ENCODE assay signal across 20 cellular contexts in genomic region chr12:62379723-62380045, GRCh38.
DNase-seq lines count a peak whose midpoint lies in the region; ATAC-seq and TF ChIP-seq lines count a peak whose summit lies in the region.
"Had no signal": no experiment of that assay in that cellular context is flagged by ENCODE, and none has a peak within 500 bp of the region (broad histone marks: within the 10 kb centered on the region; RNA-seq: fewer than 3 reads in every experiment).

No MANE protein-coding gene starts in this region.

- DNase-seq in activated CD4-positive, alpha-beta T cell treated with anti-CD3 and anti-CD28 coated beads, Interleukin-2, amount 10 ng/mL, durations not matched to agents 24 days and 14 days = no peak
- DNase-seq in activated CD4-positive, alpha-beta T cell treated with anti-CD3 and anti-CD28 coated beads for 4 hours = no peak
- DNase-seq in natural killer cell = no peak
- DNase-seq in natural killer cell treated with Interleukin-12 subunit alpha and Interleukin-12 subunit beta and Interleukin-15 and Interleukin-18, amount 100 ng/mL, for 72 hours (ENCODE audit: low spot score) = no peak
- no peak for DNase-seq in activated naive CD8-positive, alpha-beta T cell treated with anti-CD3 and anti-CD28 coated beads, Interleukin-2, amount 50 U/mL, for 24 hours
- no peak for DNase-seq in A673 (ENCODE audit: low spot score)
- no peak for DNase-seq in KG1 (lab: John Stamatoyannopoulos, UW)
- DNase-seq: Caco-2, DND-41, H7, Kasumi-1, NCI-H1694, NCI-H2081 treated with DMSO at 0.1 percent for 48 hours, NCI-H2171 treated with DMSO at 0.1 percent for 48 hours, NCI-H526, Right ventricle myocardium superior had no signal

- intact Hi-C loops in activated CD4-positive, alpha-beta T cell treated with anti-CD3 and anti-CD28 coated beads, Interleukin-2, amount 10 ng/mL, durations not matched to agents 24 days and 14 days (cut with micrococcal nuclease) = loop anchor here (5.0 kb wide), 2 partner anchors 37 to 117 kb away; partner anchors contain the start of gene USP15
- intact Hi-C loops in natural killer cell (cut with micrococcal nuclease) (no loop called here), A673 (cut with micrococcal nuclease; ENCODE audit: unreplicated experiment) (no loop called here)

- CTCF ChIA-PET in A673 (lab: Charles Lee) = no interaction called here

- H3K27me3 ChIP-seq in A673 (replicated peaks; ENCODE audit: insufficient read depth, low read depth, low read length, poor library complexity) = no peaks in the 10 kb centered on the region

- TF ChIP-seq CTCF in natural killer cell (IDR thresholded peaks at IDR 0.05) (no peak), A673 (conservative IDR thresholded peaks at IDR 0.05; ENCODE audit: low read depth, low read length) (no peak)

- POLR2A ChIA-PET in A673 (lab: Charles Lee; ENCODE audit: low non-redundant PET) = no interaction called here

- no peak for ATAC-seq in natural killer cell
- no peak for ATAC-seq in natural killer cell treated with Interleukin-12 subunit alpha and Interleukin-12 subunit beta and Interleukin-15 and Interleukin-18, amount 100 ng/mL, for 72 hours
- ATAC-seq in activated naive CD8-positive, alpha-beta T cell treated with anti-CD3 and anti-CD28 coated beads, Interleukin-2, amount 50 U/mL, for 24 hours = no peak
- ATAC-seq: GM12878 had no signal

- H3K36me3 Mint-ChIP-seq in activated CD4-positive, alpha-beta T cell treated with anti-CD3 and anti-CD28 coated beads, Interleukin-2, amount 10 ng/mL, durations not matched to agents 24 days and 14 days (ENCODE audit: low read depth) = peaks cover 28% of the 10 kb centered on the region
- H3K36me3 Mint-ChIP-seq in natural killer cell = no peaks in the 10 kb centered on the region
- H3K36me3 Mint-ChIP-seq in natural killer cell treated with Interleukin-12 subunit alpha and Interleukin-12 subunit beta and Interleukin-15 and Interleukin-18, amount 100 ng/mL, for 72 hours = peaks cover 4% of the 10 kb centered on the region
- peaks cover 28% of the 10 kb centered on the region for H3K36me3 Mint-ChIP-seq in activated naive CD8-positive, alpha-beta T cell treated with anti-CD3 and anti-CD28 coated beads, Interleukin-2, amount 50 U/mL, for 24 hours (ENCODE audit: low read depth)

- BruUV-seq in A673 (replicated peaks; lab: Mats Ljungman, UMichigan) = no TSS peak

- no peaks in the 10 kb centered on the region for H3K36me3 ChIP-seq in A673 (ENCODE audit: insufficient read depth, low read length, poor library complexity, severe bottlenecking)

- H3K27me3 Mint-ChIP-seq in activated CD4-positive, alpha-beta T cell treated with anti-CD3 and anti-CD28 coated beads, Interleukin-2, amount 10 ng/mL, durations not matched to agents 24 days and 14 days = no peaks in the 10 kb centered on the region
- no peaks in the 10 kb centered on the region for H3K27me3 Mint-ChIP-seq in natural killer cell (ENCODE audit: low read depth in 2 of 2)
- no peaks in the 10 kb centered on the region for H3K27me3 Mint-ChIP-seq in natural killer cell treated with Interleukin-12 subunit alpha and Interleukin-12 subunit beta and Interleukin-15 and Interleukin-18, amount 100 ng/mL, for 72 hours
- no peaks in the 10 kb centered on the region for H3K27me3 Mint-ChIP-seq in activated naive CD8-positive, alpha-beta T cell treated with anti-CD3 and anti-CD28 coated beads, Interleukin-2, amount 50 U/mL, for 24 hours
- H3K27me3 Mint-ChIP-seq: B cell, IgD-negative memory B cell had no signal

- no peaks in the 10 kb centered on the region for H3K4me1 ChIP-seq in A673 (ENCODE audit: insufficient read depth, low read length, poor library complexity, severe bottlenecking)
- H3K4me1 ChIP-seq: Caco-2 had no signal

- H3K9me3 Mint-ChIP-seq in activated CD4-positive, alpha-beta T cell treated with anti-CD3 and anti-CD28 coated beads, Interleukin-2, amount 10 ng/mL, durations not matched to agents 24 days and 14 days = no peaks in the 10 kb centered on the region
- H3K9me3 Mint-ChIP-seq in natural killer cell = no peaks in the 10 kb centered on the region
- H3K9me3 Mint-ChIP-seq in natural killer cell treated with Interleukin-12 subunit alpha and Interleukin-12 subunit beta and Interleukin-15 and Interleukin-18, amount 100 ng/mL, for 72 hours = no peaks in the 10 kb centered on the region
- H3K9me3 Mint-ChIP-seq in activated naive CD8-positive, alpha-beta T cell treated with anti-CD3 and anti-CD28 coated beads, Interleukin-2, amount 50 U/mL, for 24 hours = no peaks in the 10 kb centered on the region
- H3K9me3 Mint-ChIP-seq: CD14-positive monocyte, IgD-negative memory B cell had no signal

- no peak overlapping the region for H3K4me3 ChIP-seq in A673 (ENCODE audit: low read depth, low read length, poor library complexity, severe bottlenecking)
- H3K4me3 ChIP-seq: GM12878 had no signal

- peaks cover 17% of the 10 kb centered on the region for H3K4me1 Mint-ChIP-seq in activated CD4-positive, alpha-beta T cell treated with anti-CD3 and anti-CD28 coated beads, Interleukin-2, amount 10 ng/mL, durations not matched to agents 24 days and 14 days
- peaks cover 21 to 35% of the 10 kb centered on the region in 2 donors for H3K4me1 Mint-ChIP-seq in natural killer cell
- H3K4me1 Mint-ChIP-seq in natural killer cell treated with Interleukin-12 subunit alpha and Interleukin-12 subunit beta and Interleukin-15 and Interleukin-18, amount 100 ng/mL, for 72 hours (ENCODE audit: low read depth in 2 of 2) = peaks cover 11 to 18% of the 10 kb centered on the region in 2 donors
- H3K4me1 Mint-ChIP-seq in activated naive CD8-positive, alpha-beta T cell treated with anti-CD3 and anti-CD28 coated beads, Interleukin-2, amount 50 U/mL, for 24 hours = peaks cover 17% of the 10 kb centered on the region
- H3K4me1 Mint-ChIP-seq: B cell, CD14-positive monocyte had no signal

- H3K27ac Mint-ChIP-seq in activated CD4-positive, alpha-beta T cell treated with anti-CD3 and anti-CD28 coated beads, Interleukin-2, amount 10 ng/mL, durations not matched to agents 24 days and 14 days = peak overlapping the region; percentile 2
- H3K27ac Mint-ChIP-seq in natural killer cell = peak overlapping the region; percentile 50 to 69
- H3K27ac Mint-ChIP-seq in natural killer cell treated with Interleukin-12 subunit alpha and Interleukin-12 subunit beta and Interleukin-15 and Interleukin-18, amount 100 ng/mL, for 72 hours = no peak overlapping the region
- H3K27ac Mint-ChIP-seq in activated naive CD8-positive, alpha-beta T cell treated with anti-CD3 and anti-CD28 coated beads, Interleukin-2, amount 50 U/mL, for 24 hours = peak overlapping the region; percentile 6
- H3K27ac Mint-ChIP-seq: B cell, IgD-negative memory B cell had no signal

- H3K27ac ChIP-seq in A673 (ENCODE audit: low read depth, low read length, poor library complexity, severe bottlenecking) = no peak overlapping the region

- H3K4me3 Mint-ChIP-seq in activated CD4-positive, alpha-beta T cell treated with anti-CD3 and anti-CD28 coated beads, Interleukin-2, amount 10 ng/mL, durations not matched to agents 24 days and 14 days = no peak overlapping the region
- H3K4me3 Mint-ChIP-seq in natural killer cell = no peak overlapping the region
- H3K4me3 Mint-ChIP-seq in natural killer cell treated with Interleukin-12 subunit alpha and Interleukin-12 subunit beta and Interleukin-15 and Interleukin-18, amount 100 ng/mL, for 72 hours = no peak overlapping the region
- H3K4me3 Mint-ChIP-seq in activated naive CD8-positive, alpha-beta T cell treated with anti-CD3 and anti-CD28 coated beads, Interleukin-2, amount 50 U/mL, for 24 hours = no peak overlapping the region
- H3K4me3 Mint-ChIP-seq: B cell, CD14-positive monocyte, IgD-negative memory B cell had no signal

- no peaks in the 10 kb centered on the region for H3K9me3 ChIP-seq in A673 (ENCODE audit: low read depth, low read length, poor library complexity, severe bottlenecking)
- H3K9me3 ChIP-seq: Caco-2 had no signal

Comparison
In these comparisons a context has a peak if more than half of its experiments do, and no peak if none do; other contexts are left out.
1. H3K27ac Mint-ChIP-seq: peak in activated CD4-positive, alpha-beta T cell treated with anti-CD3 and anti-CD28 coated beads, Interleukin-2, amount 10 ng/mL, durations not matched to agents 24 days and 14 days (single experiment), natural killer cell (2 of 2) and activated naive CD8-positive, alpha-beta T cell treated with anti-CD3 and anti-CD28 coated beads, Interleukin-2, amount 50 U/mL, for 24 hours (single experiment); none in natural killer cell treated with Interleukin-12 subunit alpha and Interleukin-12 subunit beta and Interleukin-15 and Interleukin-18, amount 100 ng/mL, for 72 hours (0 of 2).